In genomic region chr7:27177795-27178320, GRCh38 we compare ENCODE assay signal across 15 cellular contexts. TPM values are rescaled to one million over a fixed set of nuclear protein-coding genes. Genes with fewer than 3 reads are reported as not detected.
A peak's percentile ranks its signal among the peaks of the same experiment; 100 is the strongest.
DNase-seq lines count a peak whose midpoint lies in the region; ATAC-seq and TF ChIP-seq lines count a peak whose summit lies in the region.
"Had no signal": no experiment of that assay in that cellular context is flagged by ENCODE, and none has a peak within 500 bp of the region (broad histone marks: within the 10 kb centered on the region; RNA-seq: fewer than 3 reads in every experiment).

No MANE protein-coding gene starts in this region.

- DNase-seq in BJ (ENCODE audit: low read depth) = no peak
- peak; percentile 66 for DNase-seq in NCI-H82 (lab: John Stamatoyannopoulos, UW)
- DNase-seq in hepatocyte (ENCODE audit: low spot score) = no peak
- peak in 1 of 2 donors; percentile 11 for DNase-seq in gastrocnemius medialis
- DNase-seq in superior temporal gyrus (ENCODE audit: extremely low spot score) = no peak
- no peak for DNase-seq in activated CD4-positive, CD25-positive, alpha-beta regulatory T cell treated with anti-CD3 and anti-CD28 coated beads, Interleukin-2, amount 50 U/mL, for 72 hours
- DNase-seq: activated CD4-positive, alpha-beta T cell treated with anti-CD3 and anti-CD28 coated beads for 4 hours; activated T-cell treated with anti-CD3 and anti-CD28 coated beads for 4 hours; effector memory CD4-positive, alpha-beta T cell; NK-92 treated with Interleukin-12 subunit alpha and Interleukin-12 subunit beta, amount 100 ng/mL, for 24 hours had no signal

- no peaks in the 10 kb centered on the region for H3K9me2 ChIP-seq in hepatocyte (replicated peaks; ENCODE audit: insufficient read depth)

- H4K20me1 ChIP-seq in hepatocyte (ENCODE audit: insufficient read depth, poor library complexity, severe bottlenecking) = no peaks in the 10 kb centered on the region

- H3K36me3 ChIP-seq in BJ (ENCODE audit: control insufficient read depth, insufficient read depth, low read length) (peaks cover 9% of the 10 kb centered on the region), hepatocyte (replicated peaks; ENCODE audit: insufficient read depth, low read depth) (no peaks in the 10 kb centered on the region), gastrocnemius medialis (no peaks in the 10 kb centered on the region)

- H3K27ac ChIP-seq in hepatocyte = peak overlapping the region; percentile 96
- peak overlapping the region; percentile 90 to 99 (median 95) for H3K27ac ChIP-seq in gastrocnemius medialis

- CTCF ChIA-PET in BJ (lab: Yijun Ruan, JAX) = interaction anchor here (2.1 to 16.1 kb wide), 5 partner anchors 8 to 27 kb away, joined by 7 to 187 read pairs (median 24); partner anchors contain the start of gene HOXA11

- H3K4me1 ChIP-seq in hepatocyte (ENCODE audit: insufficient read depth) = peaks cover 26% of the 10 kb centered on the region
- peaks cover 42 to 63% of the 10 kb centered on the region in 2 donors for H3K4me1 ChIP-seq in gastrocnemius medialis

- H3K4me3 ChIP-seq in BJ (ENCODE audit: low read depth, low read length) (peak overlapping the region; percentile 72), hepatocyte (peak overlapping the region; percentile 40), gastrocnemius medialis (peak overlapping the region; percentile 47 to 56 (median 52))

- TF ChIP-seq CTCF in BJ (IDR thresholded peaks at IDR 0.05; ENCODE audit: insufficient read depth, low read depth, low read length) = no peak
- TF ChIP-seq CTCF in hepatocyte (IDR thresholded peaks at IDR 0.05; ENCODE audit: poor library complexity) = no peak
- no peak for TF ChIP-seq CTCF in gastrocnemius medialis (IDR thresholded peaks at IDR 0.05 in 4 of 5, conservative IDR thresholded peaks at IDR 0.05 in 1 of 5)

- POLR2A ChIA-PET in BJ (lab: Charles Lee) = interaction anchor here (0.8 to 2.3 kb wide), 4 partner anchors 9 to 12 kb away, joined by 4 to 9 read pairs (median 5); no protein-coding TSS in a partner anchor

- no peak for ATAC-seq in gastrocnemius medialis
- ATAC-seq in HG02623 (IDR thresholded peaks at IDR 0.05; ENCODE audit: unreplicated experiment) = no peak
- no peak for ATAC-seq in HG02981 (IDR thresholded peaks at IDR 0.05; ENCODE audit: unreplicated experiment)

- TF ChIP-seq POLR2A in gastrocnemius medialis (IDR thresholded peaks at IDR 0.05) = no peak

- no peak overlapping the region for H2AFZ ChIP-seq in hepatocyte

- WGBS in hepatocyte (ENCODE audit: low lambda C conversion rate, missing lambda C conversion rate) = 28% methylated on average over 5 of the region's 5 CpGs

- peak overlapping the region; percentile 96 for H3K4me2 ChIP-seq in hepatocyte

- H3K27me3 ChIP-seq in BJ (ENCODE audit: control insufficient read depth, insufficient read depth, low read length) (no peaks in the 10 kb centered on the region), hepatocyte (peaks cover 92% of the 10 kb centered on the region), gastrocnemius medialis (peaks cover 0 to 3% (median under 1%) of the 10 kb centered on the region in 3 donors)

- in situ Hi-C loops in gastrocnemius medialis (cut with MboI; ENCODE audit: low sequenced_read_pairs in 4 of 4) = loop anchor here in 3 of 4 donors (10.0 to 25.0 kb wide), 5 partner anchors 909 to 1416 kb away; partner anchors contain the start of gene CREB5 (in 1 of the 3)

- intact Hi-C loops in gastrocnemius medialis (cut with DNase I; ENCODE audit: low total_unique reads) = loop anchor here (10.0 kb wide), 1 partner anchor 1503 kb away; no protein-coding TSS in a partner anchor

- no peaks in the 10 kb centered on the region for H3K9me3 ChIP-seq in hepatocyte (ENCODE audit: low read depth)
- no peaks in the 10 kb centered on the region for H3K9me3 ChIP-seq in gastrocnemius medialis

- peaks cover 89% of the 10 kb centered on the region for H3K79me2 ChIP-seq in hepatocyte

RNA-seq across cellular contexts. Expression of gene HOXA10, which starts 3.7 kb away (rescaled TPM):
- polyA plus RNA-seq in BJ (2011; rRNA removed) (54.7 and 59.6 TPM in 2 replicates), hepatocyte (7.7 and 8.1 TPM in 2 replicates)
- 32.3 and 43.4 TPM in 2 replicates for polyA minus RNA-seq in BJ (2011; rRNA and poly(A)+ RNA removed)
- total RNA-seq in hepatocyte (9.9 and 15.1 TPM in 2 replicates), gastrocnemius medialis (10 to 100 TPM; 24.6 to 61.2 (median 40.0) TPM)
- total RNA-seq: bronchial epithelial cell; frontal cortex; T-helper 2 cell treated with Interferon-gamma antibody and Interleukin-4, amounts not matched to agents 100 ng/mL and 5 ng/mL, for 36 hours had no signal

RNA-seq across cellular contexts. Expression of gene HOXA11, which starts 7.2 kb away (rescaled TPM):
- polyA plus RNA-seq in BJ (2011; rRNA removed) (27.7 and 34.0 TPM in 2 replicates), hepatocyte (5.4 and 7.6 TPM in 2 replicates)
- polyA minus RNA-seq in BJ (2011; rRNA and poly(A)+ RNA removed) = 8.4 and 15.0 TPM in 2 replicates
- total RNA-seq in hepatocyte (6.4 and 9.6 TPM in 2 replicates), gastrocnemius medialis (1 to 10 TPM; 5.1 to 7.9 (median 6.4) TPM)
- total RNA-seq: bronchial epithelial cell; frontal cortex; T-helper 2 cell treated with Interferon-gamma antibody and Interleukin-4, amounts not matched to agents 100 ng/mL and 5 ng/mL, for 36 hours had no signal

RNA-seq across cellular contexts. Expression of gene HOXA9, which starts 12.5 kb away (rescaled TPM):
- polyA plus RNA-seq in BJ (2011; rRNA removed) = 12.6 and 15.0 TPM in 2 replicates
- 1.4 and 3.4 TPM in 2 replicates for polyA minus RNA-seq in BJ (2011; rRNA and poly(A)+ RNA removed)
- 3.6 and 5.9 TPM in 2 replicates for total RNA-seq in hepatocyte
- polyA plus RNA-seq in hepatocyte = 3.5 and 4.4 TPM in 2 replicates
- total RNA-seq in gastrocnemius medialis = 10 to 100 TPM; 18.9 to 30.3 (median 19.5) TPM
- total RNA-seq: bronchial epithelial cell; frontal cortex; T-helper 2 cell treated with Interferon-gamma antibody and Interleukin-4, amounts not matched to agents 100 ng/mL and 5 ng/mL, for 36 hours had no signal

RNA-seq across cellular contexts. Expression of gene HOXA7, which starts 21.4 kb away (rescaled TPM):
- polyA plus RNA-seq in BJ (2011; rRNA removed) (3.8 and 4.4 TPM in 2 replicates), hepatocyte (1.0 TPM in 1 of 2 replicates, not detected in the other)
- 1.4 and 2.3 TPM in 2 replicates for polyA minus RNA-seq in BJ (2011; rRNA and poly(A)+ RNA removed)
- total RNA-seq in hepatocyte (0.32 and 0.83 TPM in 2 replicates), gastrocnemius medialis (10 to 100 TPM in 1 of 4 donors, 1 to 10 TPM in 3; 5.3 to 12.8 (median 8.6) TPM)
- total RNA-seq: bronchial epithelial cell; frontal cortex; T-helper 2 cell treated with Interferon-gamma antibody and Interleukin-4, amounts not matched to agents 100 ng/mL and 5 ng/mL, for 36 hours had no signal

RNA-seq across cellular contexts. Expression of gene HOXA13, which starts 22.0 kb away (rescaled TPM):
- polyA plus RNA-seq in BJ (2011; rRNA removed) (4.6 and 9.2 TPM in 2 replicates), hepatocyte (6.1 and 6.2 TPM in 2 replicates)
- 4.9 and 5.7 TPM in 2 replicates for polyA minus RNA-seq in BJ (2011; rRNA and poly(A)+ RNA removed)
- total RNA-seq in hepatocyte (13.0 and 14.2 TPM in 2 replicates), gastrocnemius medialis (1 to 10 TPM in 3 of 4 donors, under 1 TPM in 1; 0.82 to 2.4 (median 1.7) TPM)
- total RNA-seq: frontal cortex; T-helper 2 cell treated with Interferon-gamma antibody and Interleukin-4, amounts not matched to agents 100 ng/mL and 5 ng/mL, for 36 hours had no signal
